Comparison of ENCODE assay signal across 11 cellular contexts in genomic region chr6:41716516-41717446, GRCh38.
DNase-seq lines count a peak whose midpoint lies in the region; ATAC-seq and TF ChIP-seq lines count a peak whose summit lies in the region.
"Had no signal": no experiment of that assay in that cellular context is flagged by ENCODE, and none has a peak within 500 bp of the region (broad histone marks: within the 10 kb centered on the region; RNA-seq: fewer than 3 reads in every experiment).

No MANE protein-coding gene starts in this region.

- H3K27ac ChIP-seq in cingulate gyrus (ENCODE audit: low read depth, low read length) (peak overlapping the region; percentile 79), neutrophil (peak overlapping the region; percentile 54)

- peaks cover 37% of the 10 kb centered on the region for H3K36me3 ChIP-seq in neutrophil

- H3K4me1 ChIP-seq in neutrophil (ENCODE audit: control insufficient read depth in 1 of 2, insufficient read depth in 1 of 2, low read depth in 1 of 2, low read length in 1 of 2) = peaks cover 45 to 52% of the 10 kb centered on the region in 2 experiments

- H3K9me3 ChIP-seq in neutrophil = no peaks in the 10 kb centered on the region

- H3K27me3 ChIP-seq in neutrophil = no peaks in the 10 kb centered on the region

- ATAC-seq in HG02852 (IDR thresholded peaks at IDR 0.05; ENCODE audit: unreplicated experiment) (no peak), HG02973 (IDR thresholded peaks at IDR 0.05; ENCODE audit: unreplicated experiment) (no peak)

- DNase-seq in EH (ENCODE audit: low read depth) = peak; percentile 59
- peak; percentile 26 for DNase-seq in MV-4-11 (lab: John Stamatoyannopoulos, UW)
- no peak for DNase-seq in NCI-H187 treated with DMSO at 0.1 percent for 48 hours (lab: John Stamatoyannopoulos, UW)
- DNase-seq in AG08395 (ENCODE audit: low spot score) = no peak
- DNase-seq: Calu3; NCI-H2171; stimulated activated naive CD8-positive, alpha-beta T cell treated with anti-CD3 and anti-CD28 coated beads, Interleukin-15, amount 100 ng/mL, for 72 hours had no signal

- TF ChIP-seq CTCF in neutrophil (IDR thresholded peaks at IDR 0.05) = no peak

- H3K4me3 ChIP-seq in neutrophil (ENCODE audit: low read depth in 1 of 2, low read length in 1 of 2) = no peak overlapping the region

Comparison
In these comparisons a context has a peak if more than half of its experiments do, and no peak if none do; other contexts are left out.
1. DNase-seq: peak in EH (single experiment) and MV-4-11 (single experiment); none in NCI-H187 treated with DMSO at 0.1 percent for 48 hours (single experiment) and AG08395 (single experiment).